ENCODE assay signal across 8 cellular contexts in the genomic region with DNA sequence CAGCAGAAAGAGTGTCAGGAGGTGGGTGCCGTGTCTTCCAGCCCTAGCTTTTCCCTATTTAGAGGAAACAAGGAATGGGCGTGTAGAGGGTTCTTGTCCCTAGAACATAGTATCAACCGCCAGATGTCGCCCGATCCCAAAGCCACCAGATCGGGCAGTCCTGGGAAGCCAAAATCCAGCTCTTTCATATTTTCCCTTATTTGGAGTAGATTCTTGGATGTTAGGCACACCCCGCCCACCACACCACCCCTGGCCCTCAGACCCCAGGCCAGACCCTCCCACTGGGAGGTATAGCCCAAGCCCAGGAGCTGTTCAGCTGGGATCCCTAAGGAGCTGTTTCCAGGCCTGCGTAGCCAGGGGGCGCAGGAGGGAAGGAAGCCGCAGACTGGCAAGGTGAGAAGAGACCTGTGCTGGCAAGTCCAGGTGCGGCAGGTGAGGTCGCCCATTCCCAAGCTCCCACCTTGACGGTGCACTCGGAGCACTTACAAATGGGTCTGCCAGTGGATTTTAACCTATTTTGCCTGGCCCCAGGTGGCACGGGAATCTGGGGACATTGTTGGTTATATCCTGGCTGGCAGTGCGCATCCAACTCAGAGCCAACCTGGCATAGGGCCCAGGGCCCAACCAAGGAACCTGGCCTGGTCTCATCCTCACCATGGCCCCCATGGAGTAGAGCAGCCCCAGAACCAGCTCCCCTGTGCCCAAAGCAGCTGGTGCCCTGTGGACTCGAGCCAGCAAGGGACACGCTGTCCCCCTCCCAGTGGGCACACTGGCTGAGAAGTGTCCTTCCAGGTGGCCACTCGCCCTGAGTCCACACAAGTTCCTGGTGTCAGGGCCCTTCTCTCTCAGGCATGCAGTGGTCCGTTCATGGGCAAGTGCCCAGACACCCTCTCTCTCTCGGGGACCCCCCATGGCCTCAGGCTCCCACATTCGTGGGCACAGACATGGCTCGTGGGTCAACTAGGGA. TPM values are rescaled to one million over a fixed set of nuclear protein-coding genes. Genes with fewer than 3 reads are reported as not detected.
DNase-seq lines count a peak whose midpoint lies in the region; ATAC-seq, FAIRE-seq and TF ChIP-seq lines count a peak whose summit lies in the region.

No MANE protein-coding gene starts in this region.

- peak overlapping the region; percentile 41; the same call in 1 of the 2 replicates for H2AFZ ChIP-seq in GM12878 (ENCODE audit: control insufficient read depth, low read depth, low read length)

- CTCF ChIA-PET in GM12878 (lab: Yijun Ruan, JAX), result interaction anchor here (0.6 to 2.0 kb wide), 26 partner anchors 9 to 407 kb away, joined by 3 to 21 read pairs (median 4); a partner anchor contains a TSS

- no peak for FAIRE-seq in GM12878 (lab: Jason Lieb, UNC)

- peak; percentile 26; the same call in 1 of the 2 replicates for TF ChIP-seq RAD21 in GM12878 (IDR thresholded peaks at IDR 0.05; ENCODE audit: insufficient read depth, low read depth, low read length)

- H3K4me3 ChIP-seq in BE2C (ENCODE audit: low read depth, low read length) (peak overlapping the region; percentile 41), GM12878 (peak overlapping the region; percentile 61; the same call in 1 of the 2 replicates), iPS-11a (ENCODE audit: low read depth, low read length) (peak overlapping the region; percentile 17), gastrocnemius medialis (peak overlapping the region; percentile 36 to 51 (median 42))

- H3K9ac ChIP-seq in GM12878 (ENCODE audit: control insufficient read depth, insufficient read depth, low read length), result peak overlapping the region; percentile 2; the same call in 1 of the 2 replicates

- intact Hi-C loops in GM12878 (cut with micrococcal nuclease; ENCODE audit: unreplicated experiment), result loop anchor here (2.0 to 10.0 kb wide), 3 partner anchors 51 to 446 kb away; a partner anchor contains a TSS
- intact Hi-C loops in gastrocnemius medialis (cut with DNase I; ENCODE audit: low total_unique reads), result loop anchor here (1.0 to 10.0 kb wide), 4 partner anchors 52 to 579 kb away; a partner anchor contains a TSS

- H3K4me1 ChIP-seq in BE2C, result no peaks in the 10 kb centered on the region; the same call in none of the 2 replicates
- H3K4me1 ChIP-seq in GM12878 (ENCODE audit: control insufficient read depth, insufficient read depth, low read length), result peaks cover 11% of the 10 kb centered on the region
- H3K4me1 ChIP-seq in gastrocnemius medialis, result peaks cover 4 to 9% of the 10 kb centered on the region in 2 donors

- TF ChIP-seq POLR2A in GM12878 (IDR thresholded peaks at IDR 0.05; ENCODE audit: low read depth, low read length) (no peak), gastrocnemius medialis (IDR thresholded peaks at IDR 0.05) (no peak)

- H3K27me3 ChIP-seq in BE2C, result no peaks in the 10 kb centered on the region
- no peaks in the 10 kb centered on the region for H3K27me3 ChIP-seq in GM12878 (replicated peaks in 1 of 2; ENCODE audit: control insufficient read depth in 2 of 2, insufficient read depth in 2 of 2, low read length in 1 of 2)
- H3K27me3 ChIP-seq in gastrocnemius medialis, result no peaks in the 10 kb centered on the region

- in situ Hi-C loops in GM13977 (cut with MboI; ENCODE audit: low pct_unique_long_range_greater_than_20kb, low sequenced_read_pairs, unreplicated experiment) (no loop called here), GM12878 (cut with MboI) (loop anchor here (5.0 kb wide), 1 partner anchor 441 kb away; no protein-coding TSS in a partner anchor), gastrocnemius medialis (cut with MboI; ENCODE audit: low sequenced_read_pairs in 4 of 4) (no loop called here)

- peak; percentile 21; the same call in 1 of the 2 replicates for TF ChIP-seq CTCF in BE2C (IDR thresholded peaks at IDR 0.05; ENCODE audit: low read depth, low read length)
- no peak for TF ChIP-seq CTCF in GM13977 (IDR thresholded peaks at IDR 0.05; ENCODE audit: extremely low read depth, insufficient read depth, missing control alignments)
- TF ChIP-seq CTCF in GM12878 (IDR thresholded peaks at IDR 0.05 in 2 of 3, conservative IDR thresholded peaks at IDR 0.05 in 1 of 3; ENCODE audit: control insufficient read depth in 2 of 3, extremely low read depth in 1 of 3, insufficient read depth in 1 of 3, low read depth in 3 of 3, low read length in 3 of 3), result peak; percentile 33 to 42 (median 38)
- TF ChIP-seq CTCF in gastrocnemius medialis (IDR thresholded peaks at IDR 0.05 in 4 of 5, conservative IDR thresholded peaks at IDR 0.05 in 1 of 5), result peak; percentile 42 to 70 (median 66)

- no peak for TF ChIP-seq EP300 in GM12878 (IDR thresholded peaks at IDR 0.05; ENCODE audit: borderline replicate concordance in 1 of 2, control insufficient read depth in 1 of 2, low read depth in 2 of 2, low read length in 2 of 2)

- SMC1A ChIA-PET in GM12878 (lab: Charles Lee; ENCODE audit: uncharacterized antibody, unreplicated experiment), result interaction anchor here (0.9 to 2.0 kb wide), 8 partner anchors 9 to 163 kb away, joined by 3 to 10 read pairs (median 4); a partner anchor contains a TSS

- POLR2A ChIA-PET in GM12878 (lab: Charles Lee), result interaction anchor here (0.6 to 1.8 kb wide), 9 partner anchors 10 to 161 kb away, joined by 3 to 7 read pairs (median 5); a partner anchor contains a TSS

- H3K27ac ChIP-seq in GM12878 (ENCODE audit: control insufficient read depth, insufficient read depth), result peak overlapping the region; percentile 58
- H3K27ac ChIP-seq in gastrocnemius medialis, result peak overlapping the region; percentile 49 to 75 (median 64)

- ATAC-seq in GM12878, result no peak
- peak; percentile 34 to 42 for ATAC-seq in gastrocnemius medialis

- DNase-seq in BE2C (no peak), GM13977 (ENCODE audit: low spot score) (peak; percentile 51), NCI-H226 (peak; percentile 45), GM12878 (ENCODE audit: low read depth, low spot score) (peak; percentile 5), gastrocnemius medialis (peak in 1 of 2 donors; percentile 54), KG1 (lab: John Stamatoyannopoulos, UW) (no peak)
- DNase-seq in stimulated activated CD4-positive, alpha-beta T cell treated with anti-CD3 and anti-CD28 coated beads, Interleukin-4, amount 100 ng/mL, for 4 hours, result no peak

- H3K36me3 ChIP-seq in BE2C (0 out of 2 replicates have a peak, but pooled peaks cover 5% of the 10 kb centered on the region), GM12878 (ENCODE audit: control insufficient read depth in 2 of 2, insufficient read depth in 2 of 2, low read length in 1 of 2) (no peaks in the 10 kb centered on the region), gastrocnemius medialis (no peaks in the 10 kb centered on the region)

- H3K79me2 ChIP-seq in GM12878 (ENCODE audit: control insufficient read depth, insufficient read depth, low read length), result peaks cover 25% of the 10 kb centered on the region

- WGBS in GM12878 (ENCODE audit: insufficient coverage, insufficient replicate concordance, low lambda C conversion rate, missing lambda C conversion rate), result 47% methylated on average over 23 of the region's 23 CpGs

- H3K4me2 ChIP-seq in GM12878 (ENCODE audit: control insufficient read depth, insufficient read depth), result peak overlapping the region; percentile 45

- H4K20me1 ChIP-seq in GM12878 (ENCODE audit: control insufficient read depth, insufficient read depth), result no peaks in the 10 kb centered on the region

- no TSS peak for BruUV-seq in GM12878 (replicated peaks; lab: Mats Ljungman, UMichigan)

- RAD21 ChIA-PET in GM12878 (lab: Charles Lee; ENCODE audit: unreplicated experiment), result interaction anchor here (0.6 to 2.4 kb wide), 10 partner anchors 8 to 163 kb away, joined by 3 to 12 read pairs (median 4); a partner anchor contains a TSS

- H3K9me3 ChIP-seq in BE2C (no peaks in the 10 kb centered on the region), GM12878 (replicated peaks; ENCODE audit: control insufficient read depth, insufficient read depth, low read length) (no peaks in the 10 kb centered on the region; the same call in 2 of the 3 replicates), gastrocnemius medialis (no peaks in the 10 kb centered on the region)

RNA-seq across cellular contexts. Expression of a gene that starts 0.8 kb away (rescaled TPM):
- 487 TPM for polyA plus RNA-seq in BE2C (2012; ENCODE audit: insufficient read depth, insufficient read length, low read depth)
- 217 and 245 TPM in 2 replicates for total RNA-seq in GM12878 (2013; cell fraction: nucleolus; rRNA removed)
- total RNA-seq in GM12878 (2014; rRNA removed) (379 and 459 TPM in 2 replicates), GM12878 (2014; rRNA removed; fragmentation: Illumina TruSeq; extraction: Trizol) (128 and 137 TPM in 2 replicates), GM12878 (2021) (617 and 643 TPM in 2 replicates), gastrocnemius medialis (100 to 1,000 TPM in 1 of 4 donors, 10 to 100 TPM in 3; 23.9 to 128 (median 88.9) TPM)
- 75.8 TPM for polyA plus RNA-seq in GM12878 (2011; ENCODE audit: low read depth)
- polyA plus RNA-seq in GM12878 (2011; rRNA removed) (22.1 and 56.9 TPM in 2 replicates), GM12878 (2014; fragmentation: Illumina TruSeq; extraction: Trizol) (52.0 and 174 TPM in 2 replicates), GM12878 (2014; fragmentation: Nextera tagmentation; extraction: Ambion mirVana) (10 to 100 TPM in 1 of 2 experiments, 1 to 10 TPM in 1; 5.1 to 30.6 TPM), GM12878 (2014; rRNA removed) (168 and 269 TPM in 2 replicates), GM12878 (2016; fragmentation: Nextera tagmentation; extraction: Ambion mirVana) (100 to 1,000 TPM; 344 to 347 TPM)
- 101 and 120 TPM in 2 replicates for polyA plus RNA-seq in GM12878 (2011; cell fraction: cytosol; rRNA removed)
- polyA plus RNA-seq in GM12878 (2011; cell fraction: nucleus; rRNA removed), result 466 and 752 TPM in 2 replicates
- polyA plus RNA-seq in GM12878 (2012), result 167 and 174 TPM in 2 replicates
- polyA minus RNA-seq in GM12878 (2011; rRNA and poly(A)+ RNA removed), result 385 and 416 TPM in 2 replicates
- 382 and 413 TPM in 2 replicates for polyA minus RNA-seq in GM12878 (2011; cell fraction: cytosol; rRNA and poly(A)+ RNA removed)
- polyA minus RNA-seq in GM12878 (2011; cell fraction: nucleus; rRNA and poly(A)+ RNA removed), result 154 and 358 TPM in 2 replicates

RNA-seq across cellular contexts. Expression of a gene that starts 5.5 kb away (rescaled TPM):
- 182 TPM for polyA plus RNA-seq in BE2C (2012; ENCODE audit: insufficient read depth, insufficient read length, low read depth)
- 11.7 and 14.3 TPM in 2 replicates for total RNA-seq in GM12878 (2013; cell fraction: nucleolus; rRNA removed)
- total RNA-seq in GM12878 (2014; rRNA removed) (13.1 and 16.0 TPM in 2 replicates), GM12878 (2014; rRNA removed; fragmentation: Illumina TruSeq; extraction: Trizol) (26.7 and 27.1 TPM in 2 replicates), GM12878 (2021) (58.5 and 59.3 TPM in 2 replicates), gastrocnemius medialis (10 to 100 TPM; 36.2 to 61.5 (median 53.2) TPM)
- 18.8 TPM for polyA plus RNA-seq in GM12878 (2011; ENCODE audit: low read depth)
- polyA plus RNA-seq in GM12878 (2011; rRNA removed) (15.3 and 23.3 TPM in 2 replicates), GM12878 (2014; fragmentation: Illumina TruSeq; extraction: Trizol) (63.8 and 83.3 TPM in 2 replicates), GM12878 (2014; fragmentation: Nextera tagmentation; extraction: Ambion mirVana) (1 to 10 TPM in 1 of 2 experiments, under 1 TPM in 1; 0.76 to 1.9 TPM), GM12878 (2014; rRNA removed) (63.9 TPM in 2 replicates), GM12878 (2016; fragmentation: Nextera tagmentation; extraction: Ambion mirVana) (100 to 1,000 TPM in 1 of 2 experiments, 10 to 100 TPM in 1; 89.5 to 100 TPM)
- polyA plus RNA-seq in GM12878 (2011; cell fraction: cytosol; rRNA removed), result 29.0 and 36.8 TPM in 2 replicates
- 49.6 and 51.9 TPM in 2 replicates for polyA plus RNA-seq in GM12878 (2011; cell fraction: nucleus; rRNA removed)
- 48.6 and 64.1 TPM in 2 replicates for polyA plus RNA-seq in GM12878 (2012)
- polyA minus RNA-seq in GM12878 (2011; rRNA and poly(A)+ RNA removed), result 12.9 and 24.7 TPM in 2 replicates
- 14.8 and 18.7 TPM in 2 replicates for polyA minus RNA-seq in GM12878 (2011; cell fraction: cytosol; rRNA and poly(A)+ RNA removed)
- 12.0 and 16.9 TPM in 2 replicates for polyA minus RNA-seq in GM12878 (2011; cell fraction: nucleus; rRNA and poly(A)+ RNA removed)

RNA-seq across cellular contexts. Expression of a gene that starts 24.6 kb away (rescaled TPM):
- 1,809 TPM for polyA plus RNA-seq in BE2C (2012; ENCODE audit: insufficient read depth, insufficient read length, low read depth)
- total RNA-seq in GM12878 (2013; cell fraction: nucleolus; rRNA removed), result 600 and 614 TPM in 2 replicates
- 4,925 and 4,997 TPM in 2 replicates for total RNA-seq in GM12878 (2014; rRNA removed)
- 3,759 and 3,772 TPM in 2 replicates for total RNA-seq in GM12878 (2014; rRNA removed; fragmentation: Illumina TruSeq; extraction: Trizol)
- total RNA-seq in GM12878 (2021), result 4,064 and 4,152 TPM in 2 replicates
- polyA plus RNA-seq in GM12878 (2011; ENCODE audit: low read depth), result 5,001 TPM
- 2,618 and 3,504 TPM in 2 replicates for polyA plus RNA-seq in GM12878 (2011; rRNA removed)
- 4,504 and 6,793 TPM in 2 replicates for polyA plus RNA-seq in GM12878 (2011; cell fraction: cytosol; rRNA removed)
- 1,382 and 2,108 TPM in 2 replicates for polyA plus RNA-seq in GM12878 (2011; cell fraction: nucleus; rRNA removed)
- 6,434 and 6,606 TPM in 2 replicates for polyA plus RNA-seq in GM12878 (2012)
- polyA plus RNA-seq in GM12878 (2014; fragmentation: Illumina TruSeq; extraction: Trizol), result 6,343 and 6,987 TPM in 2 replicates
- polyA plus RNA-seq in GM12878 (2014; fragmentation: Nextera tagmentation; extraction: Ambion mirVana), result 1,000 to 10,000 TPM; 5,383 to 7,222 TPM
- 6,238 and 6,871 TPM in 2 replicates for polyA plus RNA-seq in GM12878 (2014; rRNA removed)
- polyA plus RNA-seq in GM12878 (2016; fragmentation: Nextera tagmentation; extraction: Ambion mirVana), result 1,000 to 10,000 TPM; 1,938 to 2,032 TPM
- polyA minus RNA-seq in GM12878 (2011; rRNA and poly(A)+ RNA removed), result 1,076 and 2,028 TPM in 2 replicates
- 767 and 786 TPM in 2 replicates for polyA minus RNA-seq in GM12878 (2011; cell fraction: cytosol; rRNA and poly(A)+ RNA removed)
- polyA minus RNA-seq in GM12878 (2011; cell fraction: nucleus; rRNA and poly(A)+ RNA removed), result 230 and 289 TPM in 2 replicates
- total RNA-seq in gastrocnemius medialis, result 1,000 to 10,000 TPM; 3,899 to 6,066 (median 5,720) TPM

RNA-seq across cellular contexts. Expression of a gene that starts 35.4 kb away (rescaled TPM):
- polyA plus RNA-seq in BE2C (2012; ENCODE audit: insufficient read depth, insufficient read length, low read depth), result 20.5 TPM
- total RNA-seq in GM12878 (2013; cell fraction: nucleolus; rRNA removed), result 7.5 and 8.3 TPM in 2 replicates
- total RNA-seq in GM12878 (2014; rRNA removed) (19.3 and 19.7 TPM in 2 replicates), GM12878 (2014; rRNA removed; fragmentation: Illumina TruSeq; extraction: Trizol) (6.4 and 7.3 TPM in 2 replicates), GM12878 (2021) (13.5 and 14.6 TPM in 2 replicates), gastrocnemius medialis (100 to 1,000 TPM in 3 of 4 donors, 10 to 100 TPM in 1; 88.4 to 148 (median 116) TPM)
- polyA plus RNA-seq in GM12878 (2011; ENCODE audit: low read depth), result 8.7 TPM
- polyA plus RNA-seq in GM12878 (2011; rRNA removed) (3.1 and 4.4 TPM in 2 replicates), GM12878 (2014; fragmentation: Illumina TruSeq; extraction: Trizol) (4.1 and 6.7 TPM in 2 replicates), GM12878 (2014; fragmentation: Nextera tagmentation; extraction: Ambion mirVana) (under 1 TPM; 0.60 to 0.74 TPM), GM12878 (2014; rRNA removed) (20.0 and 22.7 TPM in 2 replicates), GM12878 (2016; fragmentation: Nextera tagmentation; extraction: Ambion mirVana) (10 to 100 TPM in 1 of 2 experiments, 1 to 10 TPM in 1; 6.9 to 10.9 TPM)
- 6.2 and 9.1 TPM in 2 replicates for polyA plus RNA-seq in GM12878 (2011; cell fraction: cytosol; rRNA removed)
- polyA plus RNA-seq in GM12878 (2011; cell fraction: nucleus; rRNA removed), result 9.8 and 11.9 TPM in 2 replicates
- polyA plus RNA-seq in GM12878 (2012), result 12.7 and 15.6 TPM in 2 replicates
- 3.6 and 4.6 TPM in 2 replicates for polyA minus RNA-seq in GM12878 (2011; rRNA and poly(A)+ RNA removed)
- 1.6 and 3.4 TPM in 2 replicates for polyA minus RNA-seq in GM12878 (2011; cell fraction: cytosol; rRNA and poly(A)+ RNA removed)
- polyA minus RNA-seq in GM12878 (2011; cell fraction: nucleus; rRNA and poly(A)+ RNA removed), result 1.5 and 3.7 TPM in 2 replicates

RNA-seq across cellular contexts. Expression of a gene that starts 37.7 kb away (rescaled TPM):
- polyA plus RNA-seq in BE2C (2012; ENCODE audit: insufficient read depth, insufficient read length, low read depth), result 35.5 TPM
- total RNA-seq in GM12878 (2013; cell fraction: nucleolus; rRNA removed), result 53.3 and 55.8 TPM in 2 replicates
- total RNA-seq in GM12878 (2014; rRNA removed) (25.3 and 31.3 TPM in 2 replicates), GM12878 (2014; rRNA removed; fragmentation: Illumina TruSeq; extraction: Trizol) (14.2 and 15.3 TPM in 2 replicates), GM12878 (2021) (37.0 and 39.2 TPM in 2 replicates), gastrocnemius medialis (10 to 100 TPM; 17.6 to 28.3 (median 20.1) TPM)
- polyA plus RNA-seq in GM12878 (2011; ENCODE audit: low read depth), result 19.4 TPM
- polyA plus RNA-seq in GM12878 (2011; rRNA removed) (15.7 and 20.0 TPM in 2 replicates), GM12878 (2014; fragmentation: Illumina TruSeq; extraction: Trizol) (21.8 and 22.6 TPM in 2 replicates), GM12878 (2014; fragmentation: Nextera tagmentation; extraction: Ambion mirVana) (1 to 10 TPM in 1 of 2 experiments, under 1 TPM in 1; 0.71 to 1.4 TPM), GM12878 (2014; rRNA removed) (43.1 and 50.4 TPM in 2 replicates), GM12878 (2016; fragmentation: Nextera tagmentation; extraction: Ambion mirVana) (10 to 100 TPM; 25.0 to 31.6 TPM)
- 27.0 and 29.1 TPM in 2 replicates for polyA plus RNA-seq in GM12878 (2011; cell fraction: cytosol; rRNA removed)
- polyA plus RNA-seq in GM12878 (2011; cell fraction: nucleus; rRNA removed), result 183 and 209 TPM in 2 replicates
- polyA plus RNA-seq in GM12878 (2012), result 30.8 and 43.7 TPM in 2 replicates
- polyA minus RNA-seq in GM12878 (2011; rRNA and poly(A)+ RNA removed), result 9.9 and 12.2 TPM in 2 replicates
- polyA minus RNA-seq in GM12878 (2011; cell fraction: cytosol; rRNA and poly(A)+ RNA removed), result 9.1 and 10.7 TPM in 2 replicates
- polyA minus RNA-seq in GM12878 (2011; cell fraction: nucleus; rRNA and poly(A)+ RNA removed), result 26.0 and 36.0 TPM in 2 replicates

Comparison
In these comparisons a context has a peak if more than half of its experiments do, and no peak if none do; other contexts are left out.
1. DNase-seq: peak in GM13977 (single experiment), NCI-H226 (single experiment) and GM12878 (single experiment); none in BE2C (single experiment), KG1 (single experiment) and stimulated activated CD4-positive, alpha-beta T cell treated with anti-CD3 and anti-CD28 coated beads, Interleukin-4, amount 100 ng/mL, for 4 hours (0 of 2).
2. Peak in every context shown above with its lines, with median percentiles within 50 percentile points of each other: H3K4me3 ChIP-seq.